ENCODE assay signal across 8 cellular contexts in genomic region chr16:67805718-67806427, GRCh38. TPM values are rescaled to one million over a fixed set of nuclear protein-coding genes. Genes with fewer than 3 reads are reported as not detected.
DNase-seq lines count a peak whose midpoint lies in the region; TF ChIP-seq lines count a peak whose summit lies in the region.

No MANE protein-coding gene starts in this region.

- H3K4me3 Mint-ChIP-seq in T-helper 2 cell treated with Interferon-gamma antibody and Interleukin-4, amounts not matched to agents 5 μg/mL and 100 μg/mL, for 36 hours, result peak overlapping the region; percentile 95

- H3K27ac ChIP-seq in coronary artery (peak overlapping the region; percentile 76 to 85), mucosa of rectum (ENCODE audit: low read depth in 2 of 2, low read length in 2 of 2) (peak overlapping the region; percentile 67 to 68)

- peaks cover 11% of the 10 kb centered on the region in 2 donors for H3K36me3 ChIP-seq in mucosa of rectum (ENCODE audit: control insufficient read depth in 2 of 2, insufficient read depth in 2 of 2, low read length in 2 of 2)

- peaks cover 43% of the 10 kb centered on the region for H3K4me1 Mint-ChIP-seq in T-helper 2 cell treated with Interferon-gamma antibody and Interleukin-4, amounts not matched to agents 5 μg/mL and 100 μg/mL, for 36 hours (ENCODE audit: low read depth)

- no peak for DNase-seq in T-helper 2 cell treated with Interferon-gamma antibody and Interleukin-4, amounts not matched to agents 5 μg/mL and 100 μg/mL, for 36 hours (ENCODE audit: low spot score)
- DNase-seq in T-helper 2 cell (no peak), LoVo (ENCODE audit: low spot score) (peak; percentile 3), coronary artery (ENCODE audit: low spot score) (no peak), mucosa of gallbladder (ENCODE audit: low spot score) (no peak), GM20000 (ENCODE audit: low spot score) (no peak), NCI-H2171 (lab: John Stamatoyannopoulos, UW) (no peak)

- no peaks in the 10 kb centered on the region for H3K9me3 Mint-ChIP-seq in T-helper 2 cell treated with Interferon-gamma antibody and Interleukin-4, amounts not matched to agents 5 μg/mL and 100 μg/mL, for 36 hours

- H3K9me3 ChIP-seq in mucosa of rectum (ENCODE audit: control insufficient read depth in 2 of 2, low read length in 2 of 2), result no peaks in the 10 kb centered on the region

- peak overlapping the region; percentile 92 for H3K4me3 ChIP-seq in coronary artery
- H3K4me3 ChIP-seq in mucosa of rectum (ENCODE audit: low read length in 2 of 2), result peak overlapping the region; percentile 93

- no peaks in the 10 kb centered on the region for H3K27me3 Mint-ChIP-seq in T-helper 2 cell treated with Interferon-gamma antibody and Interleukin-4, amounts not matched to agents 5 μg/mL and 100 μg/mL, for 36 hours (ENCODE audit: low read depth)

- no peaks in the 10 kb centered on the region for H3K27me3 ChIP-seq in mucosa of rectum (ENCODE audit: control insufficient read depth in 2 of 2, insufficient read depth in 2 of 2, low read length in 2 of 2)

- peak overlapping the region; percentile 83 for H3K27ac Mint-ChIP-seq in T-helper 2 cell treated with Interferon-gamma antibody and Interleukin-4, amounts not matched to agents 5 μg/mL and 100 μg/mL, for 36 hours

- peaks cover 14 to 20% of the 10 kb centered on the region in 2 donors for H3K4me1 ChIP-seq in mucosa of rectum (ENCODE audit: control insufficient read depth in 2 of 2, insufficient read depth in 2 of 2, low read length in 2 of 2)

- no peak for TF ChIP-seq CTCF in coronary artery (IDR thresholded peaks at IDR 0.05)
- TF ChIP-seq CTCF in GM20000 (IDR thresholded peaks at IDR 0.05; ENCODE audit: extremely low read depth, missing control alignments), result no peak

- H3K36me3 Mint-ChIP-seq in T-helper 2 cell treated with Interferon-gamma antibody and Interleukin-4, amounts not matched to agents 5 μg/mL and 100 μg/mL, for 36 hours (ENCODE audit: low read depth), result peaks cover 33% of the 10 kb centered on the region

- H3K9ac ChIP-seq in mucosa of rectum (ENCODE audit: low read depth in 1 of 2, low read length in 2 of 2), result peak overlapping the region; percentile 93 to 95

RNA-seq across cellular contexts. Expression of gene RANBP10, which starts 0.5 kb away (rescaled TPM):
- total RNA-seq in mucosa of gallbladder, result 22.7 TPM

RNA-seq across cellular contexts. Expression of gene TSNAXIP1, which starts 0.8 kb away (rescaled TPM):
- 4.1 TPM for total RNA-seq in mucosa of gallbladder

RNA-seq across cellular contexts. Expression of gene THAP11, which starts 36.2 kb away (rescaled TPM):
- 27.2 TPM for total RNA-seq in mucosa of gallbladder

RNA-seq across cellular contexts. Expression of gene NUTF2, which starts 40.9 kb away (rescaled TPM):
- 69.3 TPM for total RNA-seq in mucosa of gallbladder

RNA-seq across cellular contexts. Expression of gene CENPT, which starts 41.6 kb away (rescaled TPM):
- 44.6 TPM for total RNA-seq in mucosa of gallbladder
